1 cellular context compared by ENCODE assay signal in genomic region chr5:114418546-114419388, GRCh38.
TF ChIP-seq lines count a peak whose summit lies in the region.

No MANE protein-coding gene starts in this region.

TF ChIP-seq in GM12878, 131 proteins besides CTCF, POLR2A, EP300 and RAD21 (continued from another document and continues in another):
- TF ChIP-seq IRF5 (IDR thresholded peaks at IDR 0.05; ENCODE audit: borderline replicate concordance): no peak
- TF ChIP-seq NFYA (IDR thresholded peaks at IDR 0.05; ENCODE audit: borderline replicate concordance, low read depth, low read length): no peak
- no peak for TF ChIP-seq HDAC2 (IDR thresholded peaks at IDR 0.05)
- no peak for TF ChIP-seq NRF1 (conservative IDR thresholded peaks at IDR 0.05; ENCODE audit: low read depth, low read length)
- TF ChIP-seq SUPT20H (IDR thresholded peaks at IDR 0.05; ENCODE audit: borderline replicate concordance, control insufficient read depth, low read depth, low read length): no peak
- no peak for TF ChIP-seq PAX8 (IDR thresholded peaks at IDR 0.05)
- peak; percentile 82 for TF ChIP-seq BMI1 (IDR thresholded peaks at IDR 0.05; ENCODE audit: borderline replicate concordance)
- no peak for TF ChIP-seq ZBED1 (IDR thresholded peaks at IDR 0.05; ENCODE audit: borderline replicate concordance)
- TF ChIP-seq TBL1XR1 (IDR thresholded peaks at IDR 0.05; ENCODE audit: low read depth, low read length): peak; percentile 71; the same call in 1 of the 2 replicates
- TF ChIP-seq SPI1 (IDR thresholded peaks at IDR 0.05; ENCODE audit: borderline replicate concordance, insufficient read depth, low read depth, low read length): peak; percentile 97
- TF ChIP-seq NR2F1 (conservative IDR thresholded peaks at IDR 0.05): 0 out of 2 replicates have a peak, but pooled peaks have one; percentile 32
- TF ChIP-seq SIX5 (IDR thresholded peaks at IDR 0.05; ENCODE audit: low read depth, low read length, severe bottlenecking): no peak
- TF ChIP-seq HCFC1 (IDR thresholded peaks at IDR 0.05; ENCODE audit: low read length): no peak
- TF ChIP-seq GABPA (IDR thresholded peaks at IDR 0.05; ENCODE audit: low read depth): peak; percentile 33; the same call in 1 of the 2 replicates
- TF ChIP-seq E4F1 (IDR thresholded peaks at IDR 0.05; ENCODE audit: borderline replicate concordance, partially characterized antibody): no peak
- TF ChIP-seq ZBTB33 (IDR thresholded peaks at IDR 0.05): no peak
- TF ChIP-seq BCL3 (IDR thresholded peaks at IDR 0.05; ENCODE audit: borderline replicate concordance, insufficient read depth, low read depth, low read length, poor library complexity, severe bottlenecking): peak; percentile 66
- TF ChIP-seq HSF1 (IDR thresholded peaks at IDR 0.05; ENCODE audit: low read depth, low read length): no peak
- no peak for TF ChIP-seq BCLAF1 (IDR thresholded peaks at IDR 0.05)
- TF ChIP-seq ETV6 (conservative IDR thresholded peaks at IDR 0.05 in 1 of 2, IDR thresholded peaks at IDR 0.05 in 1 of 2; ENCODE audit: borderline replicate concordance in 1 of 2, low read depth in 1 of 2): peak in 1 of 2 experiments; percentile 24; a peak in 1 of 4 replicates
- no peak for TF ChIP-seq WRNIP1 (IDR thresholded peaks at IDR 0.05; ENCODE audit: borderline replicate concordance, low read depth, low read length)
- TF ChIP-seq ESRRA (IDR thresholded peaks at IDR 0.05; ENCODE audit: low read length): no peak
- no peak for TF ChIP-seq TCF3 (IDR thresholded peaks at IDR 0.05; ENCODE audit: borderline replicate concordance, insufficient read depth, low read depth, low read length)
- no peak for TF ChIP-seq MTA3 (IDR thresholded peaks at IDR 0.05; ENCODE audit: borderline replicate concordance, low read length)
- no peak for TF ChIP-seq YBX1 (IDR thresholded peaks at IDR 0.05)
- TF ChIP-seq BACH1 (IDR thresholded peaks at IDR 0.05; ENCODE audit: borderline replicate concordance): peak; percentile 79; the same call in 1 of the 2 replicates
- TF ChIP-seq ZBTB40 (IDR thresholded peaks at IDR 0.05; ENCODE audit: borderline replicate concordance): no peak; the same call in 1 of the 2 replicates
- no peak for TF ChIP-seq SREBF1 (IDR thresholded peaks at IDR 0.05; ENCODE audit: low read length)
- peak; percentile 88 for TF ChIP-seq MYB (IDR thresholded peaks at IDR 0.05; ENCODE audit: borderline replicate concordance, low read depth, low read length)
- TF ChIP-seq PKNOX1 (IDR thresholded peaks at IDR 0.05): peak; percentile 36
- TF ChIP-seq CEBPB (IDR thresholded peaks at IDR 0.05; ENCODE audit: borderline replicate concordance in 1 of 2, low read depth in 2 of 2, low read length in 2 of 2): 0 out of 4 replicates have a peak, but pooled peaks of 1 of the 2 experiments have one; percentile 48
- TF ChIP-seq CHD2 (IDR thresholded peaks at IDR 0.05; ENCODE audit: borderline replicate concordance, low read depth, low read length): peak; percentile 77; the same call in 1 of the 2 replicates
- no peak for TF ChIP-seq PML (IDR thresholded peaks at IDR 0.05; ENCODE audit: low read length)
- peak; percentile 89 for TF ChIP-seq IRF4 (IDR thresholded peaks at IDR 0.05; ENCODE audit: low read depth, low read length)
- TF ChIP-seq SMC3 (IDR thresholded peaks at IDR 0.05; ENCODE audit: borderline replicate concordance, low read length): peak; percentile 7; the same call in 1 of the 2 replicates
- peak; percentile 40 for TF ChIP-seq SKIL (IDR thresholded peaks at IDR 0.05; ENCODE audit: low read depth, poor library complexity, severe bottlenecking)
